In genomic region chr9:93630806-93631411, GRCh38 we compare ENCODE assay signal across 25 cellular contexts. TPM values are rescaled to one million over a fixed set of nuclear protein-coding genes. Genes with fewer than 3 reads are reported as not detected.
DNase-seq lines count a peak whose midpoint lies in the region; ATAC-seq and TF ChIP-seq lines count a peak whose summit lies in the region.
"Had no signal": no experiment of that assay in that cellular context is flagged by ENCODE, and none has a peak within 500 bp of the region (broad histone marks: within the 10 kb centered on the region; RNA-seq: fewer than 3 reads in every experiment).

No MANE protein-coding gene starts in this region.

- POLR2A ChIA-PET in HEK293 (lab: Yijun Ruan, JAX) = no interaction called here

- H3K27ac ChIP-seq in HEK293 (ENCODE audit: extremely low read depth, low read depth, low read length) = no peak overlapping the region
- H3K27ac ChIP-seq: 22Rv1, GM23248, KMS-11, PC-9 had no signal

- H3K27ac Mint-ChIP-seq in activated CD8-positive, alpha-beta memory T cell treated with anti-CD3 and anti-CD28 coated beads, Interleukin-2, amount 10 ng/mL, durations not matched to agents 7 days and 5 days = no peak overlapping the region
- H3K27ac Mint-ChIP-seq in effector memory CD8-positive, alpha-beta T cell = peak overlapping the region; percentile 54 to 66
- H3K27ac Mint-ChIP-seq: IgD-negative memory B cell had no signal

- peaks cover 0 to 32% of the 10 kb centered on the region in 2 experiments; a peak in 1 of 3 replicates for H3K36me3 ChIP-seq in HEK293 (ENCODE audit: control insufficient read depth in 2 of 2, insufficient read depth in 1 of 2, low read length in 2 of 2)
- H3K36me3 ChIP-seq: BE2C had no signal

- peaks cover 19% of the 10 kb centered on the region for H3K36me3 Mint-ChIP-seq in activated CD8-positive, alpha-beta memory T cell treated with anti-CD3 and anti-CD28 coated beads, Interleukin-2, amount 10 ng/mL, durations not matched to agents 7 days and 5 days
- peaks cover 3% of the 10 kb centered on the region for H3K36me3 Mint-ChIP-seq in effector memory CD8-positive, alpha-beta T cell (ENCODE audit: insufficient read depth)
- H3K36me3 Mint-ChIP-seq: IgD-negative memory B cell had no signal

- H3K4me3 Mint-ChIP-seq in activated CD8-positive, alpha-beta memory T cell treated with anti-CD3 and anti-CD28 coated beads, Interleukin-2, amount 10 ng/mL, durations not matched to agents 7 days and 5 days = no peak overlapping the region
- H3K4me3 Mint-ChIP-seq in effector memory CD8-positive, alpha-beta T cell = no peak overlapping the region
- H3K4me3 Mint-ChIP-seq: CD14-positive monocyte; CD8-positive, alpha-beta memory T cell; IgD-negative memory B cell had no signal

- no peak for TF ChIP-seq CTCF in HEK293 (tag by site-specific recombination; IDR thresholded peaks at IDR 0.05)

- H3K27me3 Mint-ChIP-seq in activated CD8-positive, alpha-beta memory T cell treated with anti-CD3 and anti-CD28 coated beads, Interleukin-2, amount 10 ng/mL, durations not matched to agents 7 days and 5 days = no peaks in the 10 kb centered on the region
- H3K27me3 Mint-ChIP-seq in effector memory CD8-positive, alpha-beta T cell = no peaks in the 10 kb centered on the region
- H3K27me3 Mint-ChIP-seq: IgD-negative memory B cell had no signal

- ATAC-seq in activated CD8-positive, alpha-beta memory T cell treated with anti-CD3 and anti-CD28 coated beads, Interleukin-2, amount 10 ng/mL, durations not matched to agents 7 days and 5 days = no peak
- no peak for ATAC-seq in effector memory CD8-positive, alpha-beta T cell (replicated peaks)
- ATAC-seq in sciatic nerve (no peak), GM19395 (IDR thresholded peaks at IDR 0.05; ENCODE audit: unreplicated experiment) (no peak)

- intact Hi-C loops in sciatic nerve (cut with DNase I) = no loop called here

- peak; percentile 36 for DNase-seq in activated CD8-positive, alpha-beta memory T cell treated with anti-CD3 and anti-CD28 coated beads, Interleukin-2, amount 10 ng/mL, durations not matched to agents 7 days and 5 days
- DNase-seq in activated CD8-positive, alpha-beta memory T cell treated with anti-CD3 and anti-CD28 coated beads for 24 hours = no peak
- DNase-seq in effector memory CD8-positive, alpha-beta T cell = no peak
- DNase-seq in sciatic nerve (ENCODE audit: low spot score) (peak; percentile 46), NCI-H1092 (lab: John Stamatoyannopoulos, UW) (no peak), DMS53 treated with DMSO at 0.1 percent for 48 hours (lab: John Stamatoyannopoulos, UW; ENCODE audit: unreplicated experiment) (no peak)
- DNase-seq: BE2C; CD8-positive, alpha-beta memory T cell; DMS153; GM23248; HCEC 1CT; NCI-H1048; NCI-H1436; NCI-H187 treated with DMSO at 0.1 percent for 48 hours; NCI-H2171 treated with DMSO at 0.1 percent for 48 hours; NCI-H82; NK-92 treated with Interleukin-12 subunit alpha and Interleukin-12 subunit beta, amount 100 ng/mL, for 24 hours; PC-9; SHP77 had no signal

- CTCF ChIA-PET in activated CD8-positive, alpha-beta memory T cell treated with anti-CD3 and anti-CD28 coated beads, Interleukin-2, amount 10 ng/mL, durations not matched to agents 7 days and 5 days (lab: Charles Lee) = no interaction called here
- CTCF ChIA-PET in HEK293 (lab: Yijun Ruan, JAX) = interaction anchor here (0.6 kb wide), 1 partner anchor 12 kb away, joined by 3 read pairs; no protein-coding TSS in a partner anchor

- no peaks in the 10 kb centered on the region for H3K4me1 Mint-ChIP-seq in activated CD8-positive, alpha-beta memory T cell treated with anti-CD3 and anti-CD28 coated beads, Interleukin-2, amount 10 ng/mL, durations not matched to agents 7 days and 5 days
- peaks cover 0 to 4% of the 10 kb centered on the region in 2 donors for H3K4me1 Mint-ChIP-seq in effector memory CD8-positive, alpha-beta T cell (ENCODE audit: low read depth in 2 of 2)
- H3K4me1 Mint-ChIP-seq: CD14-positive monocyte had no signal

- no peak overlapping the region for H3K4me3 ChIP-seq in HEK293 (ENCODE audit: low read depth, low read length)
- H3K4me3 ChIP-seq: GM23248, PC-9 had no signal

- no peaks in the 10 kb centered on the region for H3K9me3 ChIP-seq in HEK293 (ENCODE audit: control insufficient read depth, insufficient read depth, low read depth, low read length)

- peaks cover 13% of the 10 kb centered on the region for H3K9me3 Mint-ChIP-seq in activated CD8-positive, alpha-beta memory T cell treated with anti-CD3 and anti-CD28 coated beads, Interleukin-2, amount 10 ng/mL, durations not matched to agents 7 days and 5 days (ENCODE audit: low read depth)
- H3K9me3 Mint-ChIP-seq in effector memory CD8-positive, alpha-beta T cell = no peaks in the 10 kb centered on the region

- H3K4me1 ChIP-seq in HEK293 (ENCODE audit: control insufficient read depth, insufficient read depth, low read length) = no peaks in the 10 kb centered on the region
- H3K4me1 ChIP-seq: BE2C had no signal

TF ChIP-seq in HEK293, 187 proteins besides CTCF, POLR2A, EP300 and RAD21:
- TF ChIP-seq KLF16 (tag by site-specific recombination; IDR thresholded peaks at IDR 0.05) (no peak), REST (tag by site-specific recombination; IDR thresholded peaks at IDR 0.05) (0 out of 2 replicates have a peak, but pooled peaks have one; percentile 15)

RNA-seq across cellular contexts. Expression of gene PHF2, which starts 54.5 kb away (rescaled TPM):
- total RNA-seq in activated CD8-positive, alpha-beta memory T cell treated with anti-CD3 and anti-CD28 coated beads, Interleukin-2, amount 10 ng/mL, durations not matched to agents 7 days and 5 days = 10 to 100 TPM; 25.1 to 26.3 TPM
- 41.5 TPM for total RNA-seq in sciatic nerve

Comparison
In these comparisons a context has a peak if more than half of its experiments do, and no peak if none do; other contexts are left out.
1. DNase-seq: peak in activated CD8-positive, alpha-beta memory T cell treated with anti-CD3 and anti-CD28 coated beads, Interleukin-2, amount 10 ng/mL, durations not matched to agents 7 days and 5 days (single experiment) and sciatic nerve (single experiment); none in activated CD8-positive, alpha-beta memory T cell treated with anti-CD3 and anti-CD28 coated beads for 24 hours (single experiment), effector memory CD8-positive, alpha-beta T cell (0 of 3), NCI-H1092 (single experiment) and DMS53 treated with DMSO at 0.1 percent for 48 hours (single experiment).